ENCODE assay signal across 14 cellular contexts in the genomic region with DNA sequence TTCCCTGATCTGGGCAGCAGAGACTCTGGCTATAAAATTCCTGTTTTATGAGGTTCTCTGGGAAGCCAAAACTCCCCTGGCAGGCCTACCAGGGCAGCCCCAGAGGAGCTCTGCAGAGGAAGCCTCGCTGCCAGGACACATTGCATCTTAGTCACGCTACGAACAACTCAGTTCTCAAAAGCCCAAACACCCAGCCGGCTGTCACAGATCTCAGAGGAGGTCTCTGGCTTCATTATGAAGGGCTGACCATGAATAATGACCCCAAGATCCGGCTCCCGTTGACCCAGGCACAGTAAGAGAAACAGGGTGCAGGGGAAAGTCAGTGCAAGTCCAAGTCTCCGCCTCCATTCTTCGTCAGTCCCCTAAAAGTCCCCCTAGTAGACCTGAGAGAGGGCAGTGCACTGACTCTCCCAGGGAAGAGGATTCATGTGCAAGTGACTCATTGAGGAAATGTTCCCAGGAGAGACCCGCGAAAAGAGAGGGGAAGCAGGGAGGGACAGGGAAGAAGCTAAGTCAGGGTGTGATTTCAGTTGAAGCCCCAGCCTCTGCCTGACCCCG.
DNase-seq lines count a peak whose midpoint lies in the region; ATAC-seq, FAIRE-seq and TF ChIP-seq lines count a peak whose summit lies in the region.
"Had no signal": no experiment of that assay in that cellular context is flagged by ENCODE, and none has a peak within 500 bp of the region (broad histone marks: within the 10 kb centered on the region; RNA-seq: fewer than 3 reads in every experiment).

No MANE protein-coding gene starts in this region.

- peak overlapping the region; percentile 80 for H3K9ac ChIP-seq in GM23248

- no peak for FAIRE-seq in small intestine (lab: Jason Lieb, UNC)

- no peaks in the 10 kb centered on the region for H3K9me2 ChIP-seq in GM23248 (ENCODE audit: insufficient read depth)

- in situ Hi-C loops in GM23248 (cut with MboI) = no loop called here

- H3K4me1 ChIP-seq in GM23248 (ENCODE audit: insufficient read depth) = peaks cover 42% of the 10 kb centered on the region
- peaks cover 25% of the 10 kb centered on the region for H3K4me1 ChIP-seq in suprapubic skin
- H3K4me1 ChIP-seq in small intestine (ENCODE audit: control insufficient read depth in 2 of 2, insufficient read depth in 1 of 2, low read depth in 1 of 2, low read length in 1 of 2) = peaks cover 0 to under 1% of the 10 kb centered on the region in 2 donors

- WGBS in GM23248 (ENCODE audit: low coverage in 1 of 2, low lambda C conversion rate in 2 of 2, missing lambda C conversion rate in 2 of 2), 2 experiments = 6 to 9% methylated on average over 11 of the region's 11 CpGs
- WGBS in suprapubic skin = 40% methylated on average over 11 of the region's 11 CpGs
- WGBS in small intestine, 3 donors = 70 to 85% (median 84%) methylated on average over 11 of the region's 11 CpGs

- no peaks in the 10 kb centered on the region for H3K9me3 ChIP-seq in GM23248 (ENCODE audit: low read depth)
- no peaks in the 10 kb centered on the region for H3K9me3 ChIP-seq in suprapubic skin
- H3K9me3 ChIP-seq in small intestine (ENCODE audit: control insufficient read depth, low read depth) = no peaks in the 10 kb centered on the region

- H3K79me2 ChIP-seq in GM23248 (ENCODE audit: insufficient read depth) = no peaks in the 10 kb centered on the region

- no peak for TF ChIP-seq POLR2A in suprapubic skin (IDR thresholded peaks at IDR 0.05)

- DNase-seq in GM23248 (peak; percentile 98), choroid plexus epithelial cell (ENCODE audit: low read depth) (peak; percentile 31), left colon (peak; percentile 34 to 64), suprapubic skin (ENCODE audit: low spot score in 2 of 2) (peak; percentile 75 to 81), NCI-H524 (lab: John Stamatoyannopoulos, UW) (no peak), NCI-H774 (lab: John Stamatoyannopoulos, UW) (no peak), small intestine (no peak)
- DNase-seq: activated CD4-positive, CD25-positive, alpha-beta regulatory T cell; activated gamma-delta T cell treated with Interleukin-2 at 50 U/mL for 16 hours; naive thymus-derived CD8-positive, alpha-beta T cell; stimulated activated CD4-positive, alpha-beta T cell treated with anti-CD3 and anti-CD28 coated beads, Interleukin-2, amount 100 ng/mL, for 24 hours; stimulated activated naive CD8-positive, alpha-beta T cell treated with anti-CD3 and anti-CD28 coated beads, Interleukin-15, amount 100 ng/mL, for 72 hours had no signal

- peak; percentile 33 for ATAC-seq in left colon
- no peak for ATAC-seq in GM19455 (IDR thresholded peaks at IDR 0.05; ENCODE audit: unreplicated experiment)
- ATAC-seq: naive thymus-derived CD8-positive, alpha-beta T cell; stimulated activated naive CD8-positive, alpha-beta T cell treated with anti-CD3 and anti-CD28 coated beads, Interleukin-15, amount 100 ng/mL, for 72 hours had no signal

- TF ChIP-seq CTCF in choroid plexus epithelial cell (conservative IDR thresholded peaks at IDR 0.05; ENCODE audit: low read depth, low read length) = no peak
- TF ChIP-seq CTCF in suprapubic skin (IDR thresholded peaks at IDR 0.05) = no peak

- H3K36me3 ChIP-seq in GM23248 (ENCODE audit: low read depth) (no peaks in the 10 kb centered on the region), suprapubic skin (no peaks in the 10 kb centered on the region), small intestine (ENCODE audit: control insufficient read depth in 2 of 2, insufficient read depth in 2 of 2, low read length in 2 of 2) (no peaks in the 10 kb centered on the region)

- no peaks in the 10 kb centered on the region for H3K27me3 ChIP-seq in GM23248 (replicated peaks; ENCODE audit: insufficient read depth)
- no peaks in the 10 kb centered on the region for H3K27me3 ChIP-seq in suprapubic skin
- H3K27me3 ChIP-seq in small intestine (ENCODE audit: control insufficient read depth in 2 of 2, insufficient read depth in 2 of 2, low read length in 2 of 2) = no peaks in the 10 kb centered on the region

- no peak overlapping the region for H2AFZ ChIP-seq in GM23248

- H3K4me3 ChIP-seq in GM23248 = no peak overlapping the region; the same call in 1 of the 2 replicates
- no peak overlapping the region for H3K4me3 ChIP-seq in choroid plexus epithelial cell (ENCODE audit: low read depth, low read length)
- no peak overlapping the region for H3K4me3 ChIP-seq in suprapubic skin
- no peak overlapping the region for H3K4me3 ChIP-seq in small intestine (ENCODE audit: low read depth in 1 of 2, low read length in 2 of 2)
- H3K4me3 ChIP-seq: dorsolateral prefrontal cortex had no signal

- intact Hi-C loops in left colon (cut with DNase I, micrococcal nuclease) = no loop called here

- peaks cover 27% of the 10 kb centered on the region for H3F3A ChIP-seq in GM23248 (ENCODE audit: insufficient read depth)

- TF ChIP-seq EP300 in suprapubic skin (IDR thresholded peaks at IDR 0.05) = no peak

- no peaks in the 10 kb centered on the region for H4K20me1 ChIP-seq in GM23248 (ENCODE audit: insufficient read depth)

- peak overlapping the region; percentile 58 for H3K4me2 ChIP-seq in GM23248 (ENCODE audit: unreplicated experiment)

- H3K27ac ChIP-seq in GM23248 (peak overlapping the region; percentile 98), suprapubic skin (peak overlapping the region; percentile 81), small intestine (ENCODE audit: low read depth in 1 of 2, low read length in 1 of 2) (no peak overlapping the region)
- H3K27ac ChIP-seq: dorsolateral prefrontal cortex had no signal

Comparison
In these comparisons a context has a peak if more than half of its experiments do, and no peak if none do; other contexts are left out.
1. DNase-seq: peak in GM23248 (single experiment), choroid plexus epithelial cell (single experiment), left colon (2 of 2) and suprapubic skin (2 of 2); none in NCI-H524 (0 of 2), NCI-H774 (single experiment) and small intestine (single experiment).
2. H3K27ac ChIP-seq: peak in GM23248 (single experiment) and suprapubic skin (single experiment); none in small intestine (0 of 2).